Comparison of ENCODE assay signal across 1 cellular context in the genomic region with DNA sequence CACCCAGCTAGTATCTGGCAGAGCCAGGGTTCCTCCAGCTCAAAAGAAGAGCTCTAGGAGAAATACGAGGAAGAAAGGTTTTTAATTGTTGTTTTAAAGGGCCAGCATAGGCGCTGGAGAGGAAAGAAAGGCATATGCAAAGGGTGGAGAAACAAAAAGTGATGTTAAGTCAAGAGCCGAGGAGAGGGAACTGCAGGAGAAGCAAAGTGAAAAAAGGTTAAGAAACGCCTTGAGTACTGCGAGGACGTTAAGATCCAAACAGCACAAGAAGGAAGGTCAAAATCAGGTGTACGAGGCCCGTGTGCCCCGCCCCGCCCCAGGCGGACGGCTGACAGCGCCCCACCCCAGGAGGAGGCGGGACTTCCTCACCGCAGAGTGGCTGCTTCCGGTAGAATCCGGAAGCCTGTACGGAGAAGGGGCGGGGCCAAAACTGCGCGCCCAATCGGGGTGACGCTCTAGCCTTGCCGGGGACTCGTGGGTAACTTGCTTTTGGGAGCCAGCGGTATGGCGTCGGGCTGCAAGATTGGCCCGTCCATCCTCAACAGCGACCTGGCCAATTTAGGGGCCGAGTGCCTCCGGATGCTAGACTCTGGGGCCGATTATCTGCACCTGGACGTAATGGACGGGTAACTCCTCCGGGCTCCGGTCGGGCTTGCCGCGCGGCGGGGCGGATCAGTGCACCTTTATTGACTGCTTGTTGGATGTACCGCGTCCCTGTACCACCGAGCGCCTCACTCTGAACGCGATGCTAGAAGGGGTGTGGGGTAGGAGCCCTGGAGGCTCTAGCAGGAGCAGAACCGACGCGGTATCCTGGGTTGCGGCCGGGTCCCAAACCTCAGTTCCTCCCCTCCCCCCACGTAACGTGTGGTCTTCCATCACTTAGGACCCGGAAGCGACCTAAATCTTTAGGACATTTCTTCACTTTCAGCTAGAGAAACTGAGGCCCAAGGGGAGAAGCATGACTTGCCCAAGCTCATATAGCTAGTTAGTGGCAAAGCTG.
TF ChIP-seq lines count a peak whose summit lies in the region.

RPE (plus strand) TSS at position 481 of the 1,000 bp plus-strand sequence; CDS start at position 505, 24 bp downstream.

TF ChIP-seq in WTC11, 78 proteins besides CTCF, POLR2A, EP300 and RAD21 (continued from another document):
- TF ChIP-seq, protein P1, sequence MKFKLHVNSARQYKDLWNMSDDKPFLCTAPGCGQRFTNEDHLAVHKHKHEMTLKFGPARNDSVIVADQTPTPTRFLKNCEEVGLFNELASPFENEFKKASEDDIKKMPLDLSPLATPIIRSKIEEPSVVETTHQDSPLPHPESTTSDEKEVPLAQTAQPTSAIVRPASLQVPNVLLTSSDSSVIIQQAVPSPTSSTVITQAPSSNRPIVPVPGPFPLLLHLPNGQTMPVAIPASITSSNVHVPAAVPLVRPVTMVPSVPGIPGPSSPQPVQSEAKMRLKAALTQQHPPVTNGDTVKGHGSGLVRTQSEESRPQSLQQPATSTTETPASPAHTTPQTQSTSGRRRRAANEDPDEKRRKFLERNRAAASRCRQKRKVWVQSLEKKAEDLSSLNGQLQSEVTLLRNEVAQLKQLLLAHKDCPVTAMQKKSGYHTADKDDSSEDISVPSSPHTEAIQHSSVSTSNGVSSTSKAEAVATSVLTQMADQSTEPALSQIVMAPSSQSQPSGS (CRISPR knock-in tag; IDR thresholded peaks at IDR 0.05; ENCODE audit: borderline replicate concordance, low read depth) = no peak
- no peak for TF ChIP-seq ZNF416 (CRISPR knock-in tag; IDR thresholded peaks at IDR 0.05)
- TF ChIP-seq CDX4 (CRISPR knock-in tag; IDR thresholded peaks at IDR 0.05; ENCODE audit: borderline replicate concordance) = no peak
- TF ChIP-seq, protein P2, sequence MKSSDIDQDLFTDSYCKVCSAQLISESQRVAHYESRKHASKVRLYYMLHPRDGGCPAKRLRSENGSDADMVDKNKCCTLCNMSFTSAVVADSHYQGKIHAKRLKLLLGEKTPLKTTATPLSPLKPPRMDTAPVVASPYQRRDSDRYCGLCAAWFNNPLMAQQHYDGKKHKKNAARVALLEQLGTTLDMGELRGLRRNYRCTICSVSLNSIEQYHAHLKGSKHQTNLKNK (CRISPR knock-in tag; IDR thresholded peaks at IDR 0.05) = no peak
- no peak; the same call in none of the 2 replicates for TF ChIP-seq TEAD1 (CRISPR knock-in tag; IDR thresholded peaks at IDR 0.05)
- TF ChIP-seq ETV6 (CRISPR knock-in tag; IDR thresholded peaks at IDR 0.05) = peak; percentile 51; the same call in 1 of the 2 replicates
- TF ChIP-seq SOX15 (CRISPR knock-in tag; IDR thresholded peaks at IDR 0.05) = no peak
- TF ChIP-seq JAZF1 (CRISPR knock-in tag; IDR thresholded peaks at IDR 0.05) = no peak
- TF ChIP-seq SP1 (CRISPR knock-in tag; conservative IDR thresholded peaks at IDR 0.05) = peak; percentile 80
- 0 out of 2 replicates have a peak, but pooled peaks have one; percentile 38 for TF ChIP-seq CREM (CRISPR knock-in tag; IDR thresholded peaks at IDR 0.05)
- no peak for TF ChIP-seq NFATC4 (CRISPR knock-in tag; IDR thresholded peaks at IDR 0.05)
- TF ChIP-seq, protein P3, sequence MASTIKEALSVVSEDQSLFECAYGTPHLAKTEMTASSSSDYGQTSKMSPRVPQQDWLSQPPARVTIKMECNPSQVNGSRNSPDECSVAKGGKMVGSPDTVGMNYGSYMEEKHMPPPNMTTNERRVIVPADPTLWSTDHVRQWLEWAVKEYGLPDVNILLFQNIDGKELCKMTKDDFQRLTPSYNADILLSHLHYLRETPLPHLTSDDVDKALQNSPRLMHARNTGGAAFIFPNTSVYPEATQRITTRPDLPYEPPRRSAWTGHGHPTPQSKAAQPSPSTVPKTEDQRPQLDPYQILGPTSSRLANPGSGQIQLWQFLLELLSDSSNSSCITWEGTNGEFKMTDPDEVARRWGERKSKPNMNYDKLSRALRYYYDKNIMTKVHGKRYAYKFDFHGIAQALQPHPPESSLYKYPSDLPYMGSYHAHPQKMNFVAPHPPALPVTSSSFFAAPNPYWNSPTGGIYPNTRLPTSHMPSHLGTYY (CRISPR knock-in tag; IDR thresholded peaks at IDR 0.05) = no peak
- TF ChIP-seq JUN (CRISPR knock-in tag; IDR thresholded peaks at IDR 0.05) = no peak
- TF ChIP-seq TP53 (CRISPR knock-in tag; IDR thresholded peaks at IDR 0.05) = no peak; the same call in 1 of the 2 replicates
